In genomic region chr12:124299628-124300388, GRCh38 we compare ENCODE assay signal across 27 cellular contexts. TPM values are rescaled to one million over a fixed set of nuclear protein-coding genes. Genes with fewer than 3 reads are reported as not detected.
"Had no signal": no experiment of that assay in that cellular context is flagged by ENCODE, and none has a peak within 500 bp of the region (broad histone marks: within the 10 kb centered on the region; RNA-seq: fewer than 3 reads in every experiment).

No MANE protein-coding gene starts in this region.

- H3K27ac Mint-ChIP-seq: activated CD4-positive, alpha-beta memory T cell treated with anti-CD3 and anti-CD28 coated beads for 36 hours; activated CD4-positive, alpha-beta T cell treated with anti-CD3 and anti-CD28 coated beads, Interleukin-2, amount 10 ng/mL, durations not matched to agents 7 days and 5 days; activated naive CD4-positive, alpha-beta T cell treated with anti-CD3 and anti-CD28 coated beads, Interleukin-2, amount 10 ng/mL, durations not matched to agents 7 days and 5 days; activated naive CD8-positive, alpha-beta T cell treated with anti-CD3 and anti-CD28 coated beads for 36 hours; activated T-cell treated with anti-CD3 and anti-CD28 coated beads, Interleukin-2, amount 50 U/mL, for 72 hours; activated T-helper 2 cell treated with anti-CD3 and anti-CD28 coated beads, Interferon-gamma antibody, Interleukin-2, Interleukin-4, amounts not matched to agents 10 μg/mL and 5 μg/mL and 100 μg/mL, durations not matched to agents 14 hours and 24 hours and 36 hours; IgD-negative memory B cell had no signal

- H3K4me1 Mint-ChIP-seq: activated CD4-positive, alpha-beta T cell treated with anti-CD3 and anti-CD28 coated beads, Interleukin-2, amount 10 ng/mL, durations not matched to agents 7 days and 5 days; activated naive CD4-positive, alpha-beta T cell treated with anti-CD3 and anti-CD28 coated beads, Interleukin-2, amount 10 ng/mL, durations not matched to agents 7 days and 5 days; central memory CD8-positive, alpha-beta T cell had no signal

- H3K27me3 ChIP-seq: Peyer's patch had no signal

- H3K36me3 ChIP-seq: Peyer's patch had no signal

- H3K9me3 Mint-ChIP-seq: activated CD4-positive, alpha-beta memory T cell treated with anti-CD3 and anti-CD28 coated beads for 36 hours; activated CD4-positive, alpha-beta T cell treated with anti-CD3 and anti-CD28 coated beads, Interleukin-2, amount 10 ng/mL, durations not matched to agents 7 days and 5 days; activated naive CD4-positive, alpha-beta T cell treated with anti-CD3 and anti-CD28 coated beads, Interleukin-2, amount 10 ng/mL, durations not matched to agents 7 days and 5 days; activated naive CD8-positive, alpha-beta T cell treated with anti-CD3 and anti-CD28 coated beads for 36 hours; activated T-cell treated with anti-CD3 and anti-CD28 coated beads, Interleukin-2, amount 50 U/mL, for 72 hours; activated T-helper 2 cell treated with anti-CD3 and anti-CD28 coated beads, Interferon-gamma antibody, Interleukin-2, Interleukin-4, amounts not matched to agents 10 μg/mL and 5 μg/mL and 100 μg/mL, durations not matched to agents 14 hours and 24 hours and 36 hours; central memory CD8-positive, alpha-beta T cell; IgD-negative memory B cell had no signal

- H3K36me3 Mint-ChIP-seq: activated CD4-positive, alpha-beta memory T cell treated with anti-CD3 and anti-CD28 coated beads for 36 hours; activated naive CD4-positive, alpha-beta T cell treated with anti-CD3 and anti-CD28 coated beads, Interleukin-2, amount 10 ng/mL, durations not matched to agents 7 days and 5 days; activated naive CD8-positive, alpha-beta T cell treated with anti-CD3 and anti-CD28 coated beads for 36 hours had no signal

- H3K9ac ChIP-seq: KMS-11 had no signal

- H3K9me3 ChIP-seq: body of pancreas, Peyer's patch had no signal

- H3K4me2 ChIP-seq: KMS-11 had no signal

- H3K4me3 ChIP-seq: body of pancreas, Peyer's patch had no signal

- H3K27ac ChIP-seq: body of pancreas, KMS-11, Peyer's patch, VCaP had no signal

- DNase-seq: activated CD4-positive, alpha-beta memory T cell treated with anti-CD3 and anti-CD28 coated beads for 36 hours; activated CD4-positive, alpha-beta T cell treated with anti-CD3 and anti-CD28 coated beads, Interleukin-2, amount 10 ng/mL, durations not matched to agents 7 days and 5 days; activated CD4-positive, CD25-positive, alpha-beta regulatory T cell; activated CD8-positive, alpha-beta memory T cell treated with anti-CD3 and anti-CD28 coated beads, Interleukin-2, amount 50 U/mL, for 4 hours; activated gamma-delta T cell treated with Interleukin-2 at 50 U/mL for 16 hours; activated naive CD4-positive, alpha-beta T cell treated with anti-CD3 and anti-CD28 coated beads, Interleukin-2, amount 10 ng/mL, durations not matched to agents 7 days and 5 days; activated naive CD8-positive, alpha-beta T cell treated with anti-CD3 and anti-CD28 coated beads for 36 hours; activated T-cell treated with anti-CD3 and anti-CD28 coated beads, Interleukin-2, amount 50 U/mL, for 72 hours; anterior cingulate cortex; body of pancreas; NCI-H1092 treated with DMSO at 0.1 percent for 48 hours; NCI-H1436; NCI-H1694 treated with DMSO at 0.1 percent for 48 hours; NCI-H2029 treated with DMSO at 0.1 percent for 48 hours; NCI-H345; NCI-H510A; NCI-H69; Peyer's patch; SIG-M5; T-helper 1 cell had no signal

- H3K4me3 Mint-ChIP-seq: activated CD4-positive, alpha-beta memory T cell treated with anti-CD3 and anti-CD28 coated beads for 36 hours; activated CD4-positive, alpha-beta T cell treated with anti-CD3 and anti-CD28 coated beads, Interleukin-2, amount 10 ng/mL, durations not matched to agents 7 days and 5 days; activated naive CD4-positive, alpha-beta T cell treated with anti-CD3 and anti-CD28 coated beads, Interleukin-2, amount 10 ng/mL, durations not matched to agents 7 days and 5 days; activated naive CD8-positive, alpha-beta T cell treated with anti-CD3 and anti-CD28 coated beads for 36 hours; activated T-cell treated with anti-CD3 and anti-CD28 coated beads, Interleukin-2, amount 50 U/mL, for 72 hours; central memory CD8-positive, alpha-beta T cell; IgD-negative memory B cell had no signal

- ATAC-seq: activated T-cell treated with anti-CD3 and anti-CD28 coated beads, Interleukin-2, amount 50 U/mL, for 72 hours; body of pancreas had no signal

RNA-seq across cellular contexts. Expression of gene RFLNA, which starts 4.9 kb away (rescaled TPM):
- total RNA-seq: activated CD4-positive, alpha-beta memory T cell treated with anti-CD3 and anti-CD28 coated beads for 36 hours; activated CD4-positive, alpha-beta T cell treated with anti-CD3 and anti-CD28 coated beads, Interleukin-2, amount 10 ng/mL, durations not matched to agents 7 days and 5 days; activated naive CD8-positive, alpha-beta T cell treated with anti-CD3 and anti-CD28 coated beads for 36 hours; activated T-cell treated with anti-CD3 and anti-CD28 coated beads, Interleukin-2, amount 50 U/mL, for 72 hours; activated T-helper 2 cell treated with anti-CD3 and anti-CD28 coated beads, Interferon-gamma antibody, Interleukin-2, Interleukin-4, amounts not matched to agents 10 μg/mL and 5 μg/mL and 100 μg/mL, durations not matched to agents 14 hours and 24 hours and 36 hours; MCF 10A; T-helper 2 cell treated with Interferon-gamma antibody and Interleukin-4, amounts not matched to agents 100 ng/mL and 5 ng/mL, for 36 hours had no signal
- polyA plus RNA-seq: IgD-negative memory B cell had no signal
